ENCODE assay signal across 26 cellular contexts in genomic region chr7:92727755-92728154, GRCh38.
A peak's percentile ranks its signal among the peaks of the same experiment; 100 is the strongest.
DNase-seq lines count a peak whose midpoint lies in the region; ATAC-seq and TF ChIP-seq lines count a peak whose summit lies in the region.
"Had no signal": no experiment of that assay in that cellular context is flagged by ENCODE, and none has a peak within 500 bp of the region (broad histone marks: within the 10 kb centered on the region; RNA-seq: fewer than 3 reads in every experiment).

No MANE protein-coding gene starts in this region.

- no peak overlapping the region for H3K4me2 ChIP-seq in DND-41 (ENCODE audit: insufficient read depth, low read length)

- peak overlapping the region; percentile 4 for H3K27ac ChIP-seq in DND-41 (ENCODE audit: low read length)
- H3K27ac ChIP-seq in spleen, result no peak overlapping the region
- H3K27ac ChIP-seq: stomach, transverse colon had no signal

- no peak for TF ChIP-seq POLR2A in spleen (IDR thresholded peaks at IDR 0.05)

- peaks cover 100% of the 10 kb centered on the region for H3K79me2 ChIP-seq in DND-41 (ENCODE audit: insufficient read depth, low read length)

- H3K4me3 ChIP-seq in DND-41 (ENCODE audit: low read depth in 1 of 2, low read length in 2 of 2), result no peak overlapping the region
- no peak overlapping the region for H3K4me3 ChIP-seq in foreskin fibroblast (ENCODE audit: low read depth in 1 of 2, low read length in 2 of 2)
- H3K4me3 ChIP-seq in MG63, result no peak overlapping the region
- no peak overlapping the region for H3K4me3 ChIP-seq in spleen
- H3K4me3 ChIP-seq: stomach, transverse colon had no signal

- H3K36me3 ChIP-seq in DND-41 (ENCODE audit: insufficient read depth, low read length), result peaks cover 98% of the 10 kb centered on the region
- H3K36me3 ChIP-seq in MG63, result peaks cover 27% of the 10 kb centered on the region
- peaks cover 0 to 24% (median 2%) of the 10 kb centered on the region in 6 donors for H3K36me3 ChIP-seq in spleen
- H3K36me3 ChIP-seq: transverse colon had no signal

- H3K4me1 Mint-ChIP-seq in HFFc6 (ENCODE audit: low read depth), result peaks cover 100% of the 10 kb centered on the region
- H3K4me1 Mint-ChIP-seq in activated T-helper 1 cell treated with anti-CD3 and anti-CD28 coated beads, Interleukin-12 subunit alpha, Interleukin-12 subunit beta, Interleukin-2, Interleukin-4 antibody, amounts not matched to agents 30 ng/mL and 10 ng/mL and 1 ng/mL, durations not matched to agents 14 hours and 24 hours and 36 hours (ENCODE audit: low read depth), result peaks cover 69% of the 10 kb centered on the region

- peak overlapping the region; percentile 85 for H3K27ac Mint-ChIP-seq in HFFc6
- peak overlapping the region; percentile 16 for H3K27ac Mint-ChIP-seq in activated T-helper 1 cell treated with anti-CD3 and anti-CD28 coated beads, Interleukin-12 subunit alpha, Interleukin-12 subunit beta, Interleukin-2, Interleukin-4 antibody, amounts not matched to agents 30 ng/mL and 10 ng/mL and 1 ng/mL, durations not matched to agents 14 hours and 24 hours and 36 hours
- H3K27ac Mint-ChIP-seq: activated CD4-positive, alpha-beta memory T cell treated with anti-CD3 and anti-CD28 coated beads, Interleukin-2, amount 10 ng/mL, durations not matched to agents 7 days and 5 days; CD8-positive, alpha-beta T cell; effector memory CD8-positive, alpha-beta T cell had no signal

- peaks cover 12% of the 10 kb centered on the region for H3K4me1 ChIP-seq in DND-41 (ENCODE audit: insufficient read depth, low read length)
- H3K4me1 ChIP-seq in spleen, result peaks cover 11 to 50% (median 27%) of the 10 kb centered on the region in 6 donors

- no peaks in the 10 kb centered on the region for H3K9me3 Mint-ChIP-seq in HFFc6
- no peaks in the 10 kb centered on the region for H3K9me3 Mint-ChIP-seq in activated T-helper 1 cell treated with anti-CD3 and anti-CD28 coated beads, Interleukin-12 subunit alpha, Interleukin-12 subunit beta, Interleukin-2, Interleukin-4 antibody, amounts not matched to agents 30 ng/mL and 10 ng/mL and 1 ng/mL, durations not matched to agents 14 hours and 24 hours and 36 hours
- H3K9me3 Mint-ChIP-seq: activated naive CD4-positive, alpha-beta T cell treated with anti-CD3 and anti-CD28 coated beads, Interleukin-2, amount 50 U/mL, for 24 hours; brain; CD8-positive, alpha-beta T cell; effector memory CD8-positive, alpha-beta T cell had no signal

- H3K9me3 ChIP-seq in DND-41 (ENCODE audit: insufficient read depth, low read length, severe bottlenecking) (no peaks in the 10 kb centered on the region), MG63 (no peaks in the 10 kb centered on the region), spleen (no peaks in the 10 kb centered on the region)
- H3K9me3 ChIP-seq: stomach, transverse colon had no signal

- H3K27me3 ChIP-seq in DND-41 (ENCODE audit: insufficient read depth, low read length, poor library complexity) (no peaks in the 10 kb centered on the region), MG63 (no peaks in the 10 kb centered on the region), spleen (replicated peaks in 1 of 7) (no peaks in the 10 kb centered on the region)
- H3K27me3 ChIP-seq: stomach, transverse colon had no signal

- H3K9ac ChIP-seq in DND-41 (ENCODE audit: low read depth, low read length), result no peak overlapping the region

- no peak overlapping the region for H2AFZ ChIP-seq in DND-41 (ENCODE audit: low read depth, low read length)

- intact Hi-C loops in activated T-helper 1 cell treated with anti-CD3 and anti-CD28 coated beads, Interleukin-12 subunit alpha, Interleukin-12 subunit beta, Interleukin-2, Interleukin-4 antibody, amounts not matched to agents 30 ng/mL and 10 ng/mL and 1 ng/mL, durations not matched to agents 14 hours and 24 hours and 36 hours (cut with micrococcal nuclease), result no loop called here
- intact Hi-C loops in spleen (cut with DNase I; ENCODE audit: low total_unique reads), result no loop called here

- 71 to 90% (median 82%) methylated on average over 1 of the region's 1 CpG for WGBS in spleen, 5 donors

- H4K20me1 ChIP-seq in DND-41 (ENCODE audit: insufficient read depth, low read length), result peaks cover 52% of the 10 kb centered on the region; the same call in 1 of the 2 replicates

- no peak for TF ChIP-seq CTCF in DND-41 (IDR thresholded peaks at IDR 0.05; ENCODE audit: borderline replicate concordance, extremely low read depth, low read length, poor library complexity, severe bottlenecking)
- no peak for TF ChIP-seq CTCF in HFFc6 (IDR thresholded peaks at IDR 0.05)
- TF ChIP-seq CTCF in foreskin fibroblast (IDR thresholded peaks at IDR 0.05; ENCODE audit: low read depth, low read length), result no peak
- no peak for TF ChIP-seq CTCF in spleen (IDR thresholded peaks at IDR 0.05 in 8 of 11, conservative IDR thresholded peaks at IDR 0.05 in 3 of 11)

- H3K36me3 Mint-ChIP-seq in HFFc6 (ENCODE audit: low read depth), result peaks cover 42% of the 10 kb centered on the region
- peaks cover 61% of the 10 kb centered on the region for H3K36me3 Mint-ChIP-seq in activated T-helper 1 cell treated with anti-CD3 and anti-CD28 coated beads, Interleukin-12 subunit alpha, Interleukin-12 subunit beta, Interleukin-2, Interleukin-4 antibody, amounts not matched to agents 30 ng/mL and 10 ng/mL and 1 ng/mL, durations not matched to agents 14 hours and 24 hours and 36 hours (ENCODE audit: low read depth)

- DNase-seq in DND-41 (no peak), HFFc6 (peak; percentile 52), foreskin fibroblast (peak; percentile 59 to 74), MG63 (no peak), spleen (no peak)
- DNase-seq in activated T-helper 1 cell treated with anti-CD3 and anti-CD28 coated beads, Interleukin-12 subunit alpha, Interleukin-12 subunit beta, Interleukin-2, Interleukin-4 antibody, amounts not matched to agents 30 ng/mL and 10 ng/mL and 1 ng/mL, durations not matched to agents 14 hours and 24 hours and 36 hours (ENCODE audit: low spot score), result no peak
- DNase-seq: activated CD4-positive, alpha-beta memory T cell treated with anti-CD3 and anti-CD28 coated beads, Interleukin-2, amount 10 ng/mL, durations not matched to agents 7 days and 5 days; activated CD4-positive, CD25-positive, alpha-beta regulatory T cell; activated T-cell treated with anti-CD3 and anti-CD28 coated beads for 4 hours; AML-193; CD8-positive, alpha-beta T cell; DMS153; effector memory CD8-positive, alpha-beta T cell; mammary epithelial cell; NCI-H1436; NCI-H2107; NK-92 treated with Interleukin-12 subunit alpha and Interleukin-12 subunit beta, amount 100 ng/mL, for 24 hours; RPMI8226; stimulated activated CD4-positive, alpha-beta T cell treated with anti-CD3 and anti-CD28 coated beads, Interleukin-4, amount 100 ng/mL, for 1 hour; stomach; transverse colon had no signal

- H3K27me3 Mint-ChIP-seq in HFFc6 (ENCODE audit: insufficient read depth), result no peaks in the 10 kb centered on the region
- H3K27me3 Mint-ChIP-seq in activated T-helper 1 cell treated with anti-CD3 and anti-CD28 coated beads, Interleukin-12 subunit alpha, Interleukin-12 subunit beta, Interleukin-2, Interleukin-4 antibody, amounts not matched to agents 30 ng/mL and 10 ng/mL and 1 ng/mL, durations not matched to agents 14 hours and 24 hours and 36 hours (ENCODE audit: insufficient read depth), result no peaks in the 10 kb centered on the region
- H3K27me3 Mint-ChIP-seq: activated CD4-positive, alpha-beta memory T cell treated with anti-CD3 and anti-CD28 coated beads, Interleukin-2, amount 10 ng/mL, durations not matched to agents 7 days and 5 days; activated naive CD4-positive, alpha-beta T cell treated with anti-CD3 and anti-CD28 coated beads, Interleukin-2, amount 50 U/mL, for 24 hours; brain; effector memory CD8-positive, alpha-beta T cell had no signal

- peak overlapping the region; percentile 47 for H3K4me3 Mint-ChIP-seq in HFFc6
- H3K4me3 Mint-ChIP-seq in activated T-helper 1 cell treated with anti-CD3 and anti-CD28 coated beads, Interleukin-12 subunit alpha, Interleukin-12 subunit beta, Interleukin-2, Interleukin-4 antibody, amounts not matched to agents 30 ng/mL and 10 ng/mL and 1 ng/mL, durations not matched to agents 14 hours and 24 hours and 36 hours, result no peak overlapping the region
- H3K4me3 Mint-ChIP-seq: activated CD4-positive, alpha-beta memory T cell treated with anti-CD3 and anti-CD28 coated beads, Interleukin-2, amount 10 ng/mL, durations not matched to agents 7 days and 5 days; activated naive CD4-positive, alpha-beta T cell treated with anti-CD3 and anti-CD28 coated beads, Interleukin-2, amount 50 U/mL, for 24 hours; brain; CD8-positive, alpha-beta T cell; effector memory CD8-positive, alpha-beta T cell had no signal

- ATAC-seq in DND-41 (ENCODE audit: insufficient read depth, low read depth) (no peak), GM21360 (IDR thresholded peaks at IDR 0.05; ENCODE audit: unreplicated experiment) (no peak), HG03354 (IDR thresholded peaks at IDR 0.05; ENCODE audit: poor library complexity, severe bottlenecking, unreplicated experiment) (no peak)
- ATAC-seq: CD8-positive, alpha-beta T cell; effector memory CD8-positive, alpha-beta T cell; esophagus mucosa had no signal

Comparison
In these comparisons a context has a peak if more than half of its experiments do, and no peak if none do; other contexts are left out.
1. DNase-seq: peak in HFFc6 (single experiment) and foreskin fibroblast (2 of 2); none in DND-41 (single experiment), activated T-helper 1 cell treated with anti-CD3 and anti-CD28 coated beads, Interleukin-12 subunit alpha, Interleukin-12 subunit beta, Interleukin-2, Interleukin-4 antibody, amounts not matched to agents 30 ng/mL and 10 ng/mL and 1 ng/mL, durations not matched to agents 14 hours and 24 hours and 36 hours (single experiment), MG63 (single experiment) and spleen (single experiment).